ENCODE assay signal across 8 cellular contexts in genomic region chr2:186589733-186590537, GRCh38. TPM values are rescaled to one million over a fixed set of nuclear protein-coding genes. Genes with fewer than 3 reads are reported as not detected.
DNase-seq lines count a peak whose midpoint lies in the region; ATAC-seq and TF ChIP-seq lines count a peak whose summit lies in the region.

ITGAV (plus strand) TSS chr2:186590056; CDS start chr2:186590339, 283 bp downstream.

- intact Hi-C loops in activated B cell treated with CpG ODN at 0.5 μM for 24 hours (cut with micrococcal nuclease) = loop anchor here (1.0 to 5.0 kb wide), 2 partner anchors 83 to 104 kb away; partner anchors contain the start of gene ZC3H15
- intact Hi-C loops in spleen (cut with DNase I; ENCODE audit: low total_unique reads) = loop anchor here (10.0 kb wide), 1 partner anchor 85 kb away; no protein-coding TSS in a partner anchor

- CTCF ChIA-PET in activated B cell treated with CpG ODN at 0.5 μM for 24 hours (lab: Charles Lee) = interaction anchor here (1.2 kb wide), 1 partner anchor 86 kb away, joined by 4 read pairs; no protein-coding TSS in a partner anchor

- H3K36me3 ChIP-seq in ACC112 (ENCODE audit: insufficient read depth, low read length) = no peaks in the 10 kb centered on the region
- no peaks in the 10 kb centered on the region for H3K36me3 ChIP-seq in spleen

- H3K27me3 Mint-ChIP-seq in activated B cell treated with CpG ODN at 0.5 μM for 24 hours = no peaks in the 10 kb centered on the region

- no peaks in the 10 kb centered on the region for H3K9me3 Mint-ChIP-seq in activated B cell treated with CpG ODN at 0.5 μM for 24 hours

- no peaks in the 10 kb centered on the region for H3K36me3 Mint-ChIP-seq in activated B cell treated with CpG ODN at 0.5 μM for 24 hours (ENCODE audit: low read depth)

- TF ChIP-seq POLR2A in spleen (IDR thresholded peaks at IDR 0.05) = peak in 2 of 3 donors; percentile 81 to 89

- H3K4me1 Mint-ChIP-seq in activated B cell treated with CpG ODN at 0.5 μM for 24 hours = peaks cover 22% of the 10 kb centered on the region

- peak within 1 kb of the TSS; percentile 96 for H2AFZ ChIP-seq in ACC112 (ENCODE audit: low read length, unreplicated experiment)

- H3K79me2 ChIP-seq in ACC112 (ENCODE audit: control insufficient read depth, insufficient read depth, low read length, unreplicated experiment) = peaks cover 47% of the 10 kb centered on the region

- peak; percentile 95 for ATAC-seq in GM18520 (IDR thresholded peaks at IDR 0.05; ENCODE audit: unreplicated experiment)
- peak; percentile 87 for ATAC-seq in HG03060 (IDR thresholded peaks at IDR 0.05; ENCODE audit: low read depth, unreplicated experiment)
- peak; percentile 93 for ATAC-seq in activated B cell treated with CpG ODN at 0.5 μM for 24 hours (ENCODE audit: low read depth)

- peak within 1 kb of the TSS; percentile 73 for H3K27ac Mint-ChIP-seq in activated B cell treated with CpG ODN at 0.5 μM for 24 hours

- H3K27me3 ChIP-seq in ACC112 (ENCODE audit: insufficient read depth, low read length) (no peaks in the 10 kb centered on the region), spleen (replicated peaks in 1 of 7) (no peaks in the 10 kb centered on the region)

- H3K27ac ChIP-seq in ACC112 (ENCODE audit: low read depth, low read length) = peak within 1 kb of the TSS; percentile 84
- peak within 1 kb of the TSS; percentile 94 for H3K27ac ChIP-seq in caudate nucleus (ENCODE audit: low read depth, low read length)
- H3K27ac ChIP-seq in spleen = peak within 1 kb of the TSS; percentile 84 to 97 (median 94)

- DNase-seq in NCI-H2171 (lab: John Stamatoyannopoulos, UW) (peak; percentile 83), activated B cell treated with CpG ODN at 0.5 μM for 24 hours (peak; percentile 53), caudate nucleus (lab: John Stamatoyannopoulos, UW) (peak in 60 of 61 donors; percentile 20 to 92 (median 74)), inferior parietal cortex (ENCODE audit: extremely low spot score) (peak; percentile 80), spleen (peak; percentile 97)

- WGBS in spleen, 5 donors = 0 to 2% (median 1%) methylated on average over 20 to 86 of the region's 86 CpGs

- TF ChIP-seq CTCF in activated B cell treated with CpG ODN at 0.5 μM for 24 hours (IDR thresholded peaks at IDR 0.05) = no peak
- peak in 1 of 11 experiments; percentile 7 for TF ChIP-seq CTCF in spleen (IDR thresholded peaks at IDR 0.05 in 8 of 11, conservative IDR thresholded peaks at IDR 0.05 in 3 of 11)

- H3K9me3 ChIP-seq in spleen = no peaks in the 10 kb centered on the region

- H3K4me1 ChIP-seq in ACC112 (ENCODE audit: control insufficient read depth, insufficient read depth, low read length, unreplicated experiment) (peaks cover 29% of the 10 kb centered on the region), spleen (peaks cover 20 to 58% (median 50%) of the 10 kb centered on the region in 6 donors)

- H3K4me3 ChIP-seq in ACC112 (ENCODE audit: low read depth, low read length) = peak within 1 kb of the TSS; percentile 83
- peak within 1 kb of the TSS; percentile 74 to 95 (median 90) for H3K4me3 ChIP-seq in spleen

- POLR2A ChIA-PET in activated B cell treated with CpG ODN at 0.5 μM for 24 hours (lab: Charles Lee) = interaction anchor here (0.8 to 2.1 kb wide), 3 partner anchors 18 to 1991 kb away, joined by 3 to 16 read pairs (median 3); partner anchors contain the start of genes ZC3H15 and ZNF804A

- H3K4me3 Mint-ChIP-seq in activated B cell treated with CpG ODN at 0.5 μM for 24 hours = peak within 1 kb of the TSS; percentile 81

RNA-seq across cellular contexts. Expression of gene ITGAV, which starts in this region (rescaled TPM):
- total RNA-seq in activated B cell treated with CpG ODN at 0.5 μM for 24 hours (2.6 and 4.1 TPM in 2 replicates), spleen (10 to 100 TPM; 51.1 to 85.4 (median 65.5) TPM)
- polyA plus RNA-seq in spleen = 10 to 100 TPM in 1 of 3 donors, 1 to 10 TPM in 2; 5.6 to 10.3 (median 9.5) TPM

Comparison
In these comparisons a context has a peak if more than half of its experiments do, and no peak if none do; other contexts are left out.
1. Peak in every context shown above with its lines: DNase-seq, ATAC-seq, H3K4me3 ChIP-seq and H3K27ac ChIP-seq.
2. RNA of gene ITGAV (total RNA-seq): 51.1 to 85.4 TPM in spleen; 2.6 to 4.1 TPM in activated B cell treated with CpG ODN at 0.5 μM for 24 hours; every median in the first group is over 10 times any median in the second.